ENCODE assay signal across 18 cellular contexts in genomic region chr11:61888590-61888989, GRCh38. TPM values are rescaled to one million over a fixed set of nuclear protein-coding genes. Genes with fewer than 3 reads are reported as not detected.
DNase-seq lines count a peak whose midpoint lies in the region; ATAC-seq, FAIRE-seq and TF ChIP-seq lines count a peak whose summit lies in the region.
"Had no signal": no experiment of that assay in that cellular context is flagged by ENCODE, and none has a peak within 500 bp of the region (broad histone marks: within the 10 kb centered on the region; RNA-seq: fewer than 3 reads in every experiment).

No MANE protein-coding gene starts in this region.

- ATAC-seq in A549 (no peak), RWPE2 (ENCODE audit: low read depth) (no peak), gastrocnemius medialis (no peak), GM21423 (IDR thresholded peaks at IDR 0.05; ENCODE audit: unreplicated experiment) (no peak), HG03025 (IDR thresholded peaks at IDR 0.05; ENCODE audit: low FRiP score, unreplicated experiment) (no peak)
- ATAC-seq in naive thymus-derived CD4-positive, alpha-beta T cell, result no peak
- ATAC-seq: activated T-cell treated with anti-CD3 and anti-CD28 coated beads, Interleukin-2, amount 50 U/mL, for 4 hours had no signal

- H3K9me3 Mint-ChIP-seq in naive thymus-derived CD4-positive, alpha-beta T cell, result no peaks in the 10 kb centered on the region
- H3K9me3 Mint-ChIP-seq: activated T-cell treated with anti-CD3 and anti-CD28 coated beads, Interleukin-2, amount 50 U/mL, for 4 hours; dendritic cell treated with granulocyte-macrophage colony-stimulating factor and Interleukin-4, amounts not matched to agents 40 ng/mL and 50 ng/mL, for 4 days; nephron progenitor cell; stimulated activated naive CD8-positive, alpha-beta T cell treated with anti-CD3 and anti-CD28 coated beads, Interleukin-15, Interleukin-2, amounts not matched to agents 100 ng/mL and 50 ng/mL, for 24 hours had no signal

- H3K27ac ChIP-seq in A549 (peak overlapping the region; percentile 4 to 53; a peak in 3 of 6 replicates), RWPE2 (ENCODE audit: poor library complexity, severe bottlenecking) (peak overlapping the region; percentile 84), esophagus muscularis mucosa (replicated peaks in 1 of 4) (peak overlapping the region; percentile 88 to 96 (median 94)), gastrocnemius medialis (peak overlapping the region; percentile 82 to 96 (median 92))
- H3K27ac ChIP-seq in naive thymus-derived CD4-positive, alpha-beta T cell (ENCODE audit: low read depth, low read length), result no peak overlapping the region
- H3K27ac ChIP-seq: SK-N-MC had no signal

- H3K9me3 ChIP-seq in A549 (peaks cover 8% of the 10 kb centered on the region), RWPE2 (ENCODE audit: severe bottlenecking) (no peaks in the 10 kb centered on the region), esophagus muscularis mucosa (no peaks in the 10 kb centered on the region), gastrocnemius medialis (no peaks in the 10 kb centered on the region)
- no peaks in the 10 kb centered on the region for H3K9me3 ChIP-seq in naive thymus-derived CD4-positive, alpha-beta T cell (ENCODE audit: control insufficient read depth in 2 of 3, low read length in 3 of 3)
- H3K9me3 ChIP-seq: Caco-2 had no signal

- TF ChIP-seq POLR2A in A549 (IDR thresholded peaks at IDR 0.05; ENCODE audit: low read length) (no peak), esophagus muscularis mucosa (IDR thresholded peaks at IDR 0.05; ENCODE audit: low read depth) (no peak), gastrocnemius medialis (IDR thresholded peaks at IDR 0.05) (no peak)

- intact Hi-C loops in esophagus muscularis mucosa (cut with DNase I), result no loop called here
- intact Hi-C loops in gastrocnemius medialis (cut with DNase I; ENCODE audit: low total_unique reads), result no loop called here
- intact Hi-C loops in naive thymus-derived CD4-positive, alpha-beta T cell (cut with micrococcal nuclease), result no loop called here

- 89% methylated on average over 12 of the region's 12 CpGs for WGBS in A549 (ENCODE audit: missing lambda C conversion rate)
- WGBS in esophagus muscularis mucosa, result 96% methylated on average over 12 of the region's 12 CpGs

- TF ChIP-seq EP300 in A549 (IDR thresholded peaks at IDR 0.05) (no peak), esophagus muscularis mucosa (IDR thresholded peaks at IDR 0.05) (no peak)

- no peaks in the 10 kb centered on the region for H3K36me3 Mint-ChIP-seq in naive thymus-derived CD4-positive, alpha-beta T cell

- peaks cover 38% of the 10 kb centered on the region for H3K36me3 ChIP-seq in RWPE2 (ENCODE audit: low read depth)
- H3K36me3 ChIP-seq in esophagus muscularis mucosa, result no peaks in the 10 kb centered on the region
- H3K36me3 ChIP-seq in gastrocnemius medialis, result no peaks in the 10 kb centered on the region
- no peaks in the 10 kb centered on the region for H3K36me3 ChIP-seq in naive thymus-derived CD4-positive, alpha-beta T cell (ENCODE audit: control insufficient read depth in 2 of 3, insufficient read depth in 3 of 3, low read length in 3 of 3)

- H3K4me1 Mint-ChIP-seq in naive thymus-derived CD4-positive, alpha-beta T cell, result peaks cover 0 to 11% (median 4%) of the 10 kb centered on the region in 7 donors

- H3K4me3 Mint-ChIP-seq in naive thymus-derived CD4-positive, alpha-beta T cell, result no peak overlapping the region
- H3K4me3 Mint-ChIP-seq: activated T-cell treated with anti-CD3 and anti-CD28 coated beads, Interleukin-2, amount 50 U/mL, for 4 hours; dendritic cell treated with granulocyte-macrophage colony-stimulating factor and Interleukin-4, amounts not matched to agents 40 ng/mL and 50 ng/mL, for 4 days; nephron progenitor cell; stimulated activated naive CD8-positive, alpha-beta T cell treated with anti-CD3 and anti-CD28 coated beads, Interleukin-15, Interleukin-2, amounts not matched to agents 100 ng/mL and 50 ng/mL, for 24 hours had no signal

- H3K4me3 ChIP-seq in A549 (no peak overlapping the region), RWPE2 (ENCODE audit: severe bottlenecking) (no peak overlapping the region), esophagus muscularis mucosa (no peak overlapping the region), gastrocnemius medialis (no peak overlapping the region)
- no peak overlapping the region for H3K4me3 ChIP-seq in naive thymus-derived CD4-positive, alpha-beta T cell (ENCODE audit: low read length)
- H3K4me3 ChIP-seq: SK-N-MC had no signal

- peaks cover 0 to 8% (median 0%) of the 10 kb centered on the region in 5 donors for H3K27me3 Mint-ChIP-seq in naive thymus-derived CD4-positive, alpha-beta T cell
- H3K27me3 Mint-ChIP-seq: stimulated activated naive CD8-positive, alpha-beta T cell treated with anti-CD3 and anti-CD28 coated beads, Interleukin-15, Interleukin-2, amounts not matched to agents 100 ng/mL and 50 ng/mL, for 24 hours had no signal

- FAIRE-seq in A549 (lab: Jason Lieb, UNC), result no peak
- FAIRE-seq: small intestine, TTC549 had no signal

- TF ChIP-seq RAD21 in A549 (conservative IDR thresholded peaks at IDR 0.05 in 1 of 2, IDR thresholded peaks at IDR 0.05 in 1 of 2), result no peak

- H3K27me3 ChIP-seq in RWPE2 (ENCODE audit: insufficient read depth, poor library complexity, severe bottlenecking), result no peaks in the 10 kb centered on the region
- H3K27me3 ChIP-seq in esophagus muscularis mucosa, result no peaks in the 10 kb centered on the region
- no peaks in the 10 kb centered on the region for H3K27me3 ChIP-seq in gastrocnemius medialis
- H3K27me3 ChIP-seq in naive thymus-derived CD4-positive, alpha-beta T cell (ENCODE audit: control insufficient read depth in 2 of 2, insufficient read depth in 2 of 2, low read length in 2 of 2), result no peaks in the 10 kb centered on the region

- H3K4me1 ChIP-seq in A549 (peaks cover 31% of the 10 kb centered on the region), RWPE2 (ENCODE audit: insufficient read depth, poor library complexity, severe bottlenecking) (peaks cover 20% of the 10 kb centered on the region), esophagus muscularis mucosa (peaks cover 50 to 66% (median 60%) of the 10 kb centered on the region in 4 donors), gastrocnemius medialis (peaks cover 32 to 34% of the 10 kb centered on the region in 2 donors)
- peaks cover 9% of the 10 kb centered on the region in 2 donors for H3K4me1 ChIP-seq in naive thymus-derived CD4-positive, alpha-beta T cell (ENCODE audit: control insufficient read depth in 2 of 2, insufficient read depth in 2 of 2, low read length in 2 of 2)

- TF ChIP-seq CTCF in A549 (IDR thresholded peaks at IDR 0.05), result no peak
- TF ChIP-seq CTCF in RWPE2 (IDR thresholded peaks at IDR 0.05; ENCODE audit: poor library complexity, severe bottlenecking), result no peak
- no peak for TF ChIP-seq CTCF in esophagus muscularis mucosa (IDR thresholded peaks at IDR 0.05)
- TF ChIP-seq CTCF in gastrocnemius medialis (IDR thresholded peaks at IDR 0.05 in 4 of 5, conservative IDR thresholded peaks at IDR 0.05 in 1 of 5), result no peak

- peak overlapping the region; percentile 2; the same call in 1 of the 3 replicates for H3K4me2 ChIP-seq in A549

- CTCF ChIA-PET in A549 (lab: Yijun Ruan, JAX), result interaction anchor here (1.0 to 16.0 kb wide), 8 partner anchors 9 to 219 kb away, joined by 3 to 124 read pairs (median 6); no protein-coding TSS in a partner anchor
- CTCF ChIA-PET in naive thymus-derived CD4-positive, alpha-beta T cell (lab: Charles Lee), result interaction anchor here (1.1 kb wide), 1 partner anchor 10 kb away, joined by 5 read pairs; no protein-coding TSS in a partner anchor

- in situ Hi-C loops in gastrocnemius medialis (cut with MboI; ENCODE audit: low sequenced_read_pairs in 4 of 4), result loop anchor here in 1 of 4 donors (10.0 kb wide), 1 partner anchor 66 kb away; the partner anchor contains the start of gene BEST1

- POLR2A ChIA-PET in A549 (lab: Yijun Ruan, JAX), result no interaction called here
- POLR2A ChIA-PET in naive thymus-derived CD4-positive, alpha-beta T cell (lab: Charles Lee), result no interaction called here

- DNase-seq in A549 (ENCODE audit: low read depth in 1 of 2, low spot score in 1 of 2), result no peak
- DNase-seq in RWPE2 (ENCODE audit: low spot score), result no peak
- no peak for DNase-seq in esophagus muscularis mucosa (ENCODE audit: extremely low spot score)
- no peak for DNase-seq in gastrocnemius medialis
- DNase-seq in MV-4-11 (lab: John Stamatoyannopoulos, UW), result no peak
- DNase-seq in naive thymus-derived CD4-positive, alpha-beta T cell, result no peak
- DNase-seq: activated T-cell treated with anti-CD3 and anti-CD28 coated beads, Interleukin-2, amount 50 U/mL, for 4 hours; Caco-2; NCI-H1694; NCI-H446 treated with DMSO at 0.1 percent for 48 hours; nephron progenitor cell; small intestine had no signal

- H3K27ac Mint-ChIP-seq in naive thymus-derived CD4-positive, alpha-beta T cell, result no peak overlapping the region
- H3K27ac Mint-ChIP-seq: dendritic cell treated with granulocyte-macrophage colony-stimulating factor and Interleukin-4, amounts not matched to agents 40 ng/mL and 50 ng/mL, for 4 days; nephron progenitor cell; stimulated activated naive CD8-positive, alpha-beta T cell treated with anti-CD3 and anti-CD28 coated beads, Interleukin-15, Interleukin-2, amounts not matched to agents 100 ng/mL and 50 ng/mL, for 24 hours had no signal

TF ChIP-seq in A549, 52 proteins besides CTCF, POLR2A, EP300 and RAD21 (continues in another document):
- TF ChIP-seq CEBPB (IDR thresholded peaks at IDR 0.05) (no peak), SMC3 (IDR thresholded peaks at IDR 0.05) (no peak), HOXB5 (CRISPR knock-in tag; IDR thresholded peaks at IDR 0.05) (no peak)

RNA-seq across cellular contexts. Expression of gene FADS3, which starts 2.8 kb away (rescaled TPM):
- polyA plus RNA-seq in A549 (2011; rRNA removed), result 17.5 and 22.3 TPM in 2 replicates
- polyA plus RNA-seq in A549 (2012; cell fraction: cytosol; rRNA removed), result 44.6 and 54.6 TPM in 2 replicates
- polyA plus RNA-seq in A549 (2012; cell fraction: nucleus; rRNA removed), result 235 and 296 TPM in 2 replicates
- 36.3 to 43.5 TPM (median 42.9 TPM) in 3 replicates for polyA plus RNA-seq in A549 (2017; fragmentation: RNase III; extraction: RNeasy Plus Mini Kit Qiagen cat#74134 plus additional on column Dnase treatment)
- polyA minus RNA-seq in A549 (2011; rRNA and poly(A)+ RNA removed), result 30.0 and 30.5 TPM in 2 replicates
- 100 to 1,000 TPM in 1 of 4 donors, 10 to 100 TPM in 3; 42.4 to 103 (median 57.8) TPM for total RNA-seq in esophagus muscularis mucosa
- 100 to 1,000 TPM in 2 of 4 donors, 10 to 100 TPM in 2; 40.7 to 196 (median 89.0) TPM for total RNA-seq in gastrocnemius medialis
- 1 to 10 TPM; 1.4 to 8.6 (median 6.2) TPM for total RNA-seq in naive thymus-derived CD4-positive, alpha-beta T cell
- 1 to 10 TPM in 1 of 2 donors, under 1 TPM in 1; 0.31 to 1.3 TPM for polyA plus RNA-seq in naive thymus-derived CD4-positive, alpha-beta T cell

RNA-seq across cellular contexts. Expression of gene RAB3IL1, which starts 28.8 kb away (rescaled TPM):
- polyA plus RNA-seq in A549 (2011; rRNA removed) (3.8 and 5.8 TPM in 2 replicates), A549 (2017; fragmentation: RNase III; extraction: RNeasy Plus Mini Kit Qiagen cat#74134 plus additional on column Dnase treatment) (5.0 to 6.6 TPM (median 6.2 TPM) in 3 replicates)
- 8.7 and 11.4 TPM in 2 replicates for polyA plus RNA-seq in A549 (2012; cell fraction: cytosol; rRNA removed)
- polyA plus RNA-seq in A549 (2012; cell fraction: nucleus; rRNA removed), result 10.1 and 10.9 TPM in 2 replicates
- 2.6 and 4.4 TPM in 2 replicates for polyA minus RNA-seq in A549 (2011; rRNA and poly(A)+ RNA removed)
- total RNA-seq in esophagus muscularis mucosa (10 to 100 TPM; 14.0 to 31.5 (median 14.2) TPM), gastrocnemius medialis (1 to 10 TPM; 3.9 to 5.4 (median 4.9) TPM)
- total RNA-seq in naive thymus-derived CD4-positive, alpha-beta T cell, result 1 to 10 TPM in 1 of 5 experiments, under 1 TPM in 1, not detected in 3; 0.49 to 1.9 TPM
- polyA plus RNA-seq in naive thymus-derived CD4-positive, alpha-beta T cell, result not detected

Comparison
In these comparisons a context has a peak if more than half of its experiments do, and no peak if none do; other contexts are left out.
1. RNA of gene FADS3, which starts 2.8 kb away (total RNA-seq): 40.7 to 196 TPM in gastrocnemius medialis and 42.4 to 103 TPM in esophagus muscularis mucosa; 1.4 to 8.6 TPM in naive thymus-derived CD4-positive, alpha-beta T cell; every median in the first group is over 4 times any median in the second.